In genomic region chr6:167291623-167292300, GRCh38 we compare ENCODE assay signal across 20 cellular contexts. TPM values are rescaled to one million over a fixed set of nuclear protein-coding genes. Genes with fewer than 3 reads are reported as not detected.
DNase-seq lines count a peak whose midpoint lies in the region; ATAC-seq lines count a peak whose summit lies in the region.
"Had no signal": no experiment of that assay in that cellular context is flagged by ENCODE, and none has a peak within 500 bp of the region (broad histone marks: within the 10 kb centered on the region; RNA-seq: fewer than 3 reads in every experiment).

No MANE protein-coding gene starts in this region.

- H3K36me3 Mint-ChIP-seq in activated T-cell treated with anti-CD3 and anti-CD28 coated beads, Interleukin-2, amount 50 U/mL, for 72 hours (ENCODE audit: insufficient read depth in 2 of 2), result no peaks in the 10 kb centered on the region
- H3K36me3 Mint-ChIP-seq: CD4-positive, CD25-positive, alpha-beta regulatory T cell had no signal

- no peak overlapping the region for H3K4me3 Mint-ChIP-seq in activated T-cell treated with anti-CD3 and anti-CD28 coated beads, Interleukin-2, amount 50 U/mL, for 72 hours
- H3K4me3 Mint-ChIP-seq: CD4-positive, CD25-positive, alpha-beta regulatory T cell had no signal

- DNase-seq in astrocyte of the hippocampus (ENCODE audit: low read depth, low spot score) (peak; percentile 53), islet precursor cell (peak; percentile 67), mesenteric fat pad (ENCODE audit: low spot score) (peak; percentile 41), D341Med (ENCODE audit: low spot score) (no peak)
- no peak for DNase-seq in activated T-cell treated with anti-CD3 and anti-CD28 coated beads, Interleukin-2, amount 50 U/mL, for 72 hours
- DNase-seq: CD4-positive, CD25-positive, alpha-beta regulatory T cell; DMS79; GOT3; NCI-H1092 treated with DMSO at 0.1 percent for 48 hours; NCI-H1436 treated with DMSO at 0.1 percent for 48 hours; NCI-H1930; NCI-H2227 treated with DMSO at 0.1 percent for 48 hours; NCI-H510A treated with DMSO at 0.1 percent for 48 hours; NCI-H774; SJCRH30; T-helper 1 cell had no signal

- H3K27ac Mint-ChIP-seq in activated T-cell treated with anti-CD3 and anti-CD28 coated beads, Interleukin-2, amount 50 U/mL, for 72 hours, result no peak overlapping the region
- H3K27ac Mint-ChIP-seq: CD4-positive, CD25-positive, alpha-beta regulatory T cell had no signal

- H3K9me3 Mint-ChIP-seq in activated T-cell treated with anti-CD3 and anti-CD28 coated beads, Interleukin-2, amount 50 U/mL, for 72 hours, result no peaks in the 10 kb centered on the region
- H3K9me3 Mint-ChIP-seq: CD4-positive, CD25-positive, alpha-beta regulatory T cell had no signal

- H3K4me1 Mint-ChIP-seq in activated T-cell treated with anti-CD3 and anti-CD28 coated beads, Interleukin-2, amount 50 U/mL, for 72 hours (ENCODE audit: low read depth), result peaks cover 3% of the 10 kb centered on the region
- H3K4me1 Mint-ChIP-seq: CD4-positive, CD25-positive, alpha-beta regulatory T cell had no signal

- no peak for ATAC-seq in HG03378 (IDR thresholded peaks at IDR 0.05; ENCODE audit: unreplicated experiment)
- no peak for ATAC-seq in activated T-cell treated with anti-CD3 and anti-CD28 coated beads, Interleukin-2, amount 50 U/mL, for 72 hours (replicated peaks in 1 of 2)
- ATAC-seq in HG03460 (IDR thresholded peaks at IDR 0.05; ENCODE audit: unreplicated experiment), result no peak
- ATAC-seq: Panc1 had no signal

- peaks cover 13% of the 10 kb centered on the region for H3K27me3 Mint-ChIP-seq in activated T-cell treated with anti-CD3 and anti-CD28 coated beads, Interleukin-2, amount 50 U/mL, for 72 hours (ENCODE audit: low read depth)
- H3K27me3 Mint-ChIP-seq: CD4-positive, CD25-positive, alpha-beta regulatory T cell had no signal

RNA-seq across cellular contexts. Expression of gene UNC93A, which starts 0.6 kb away (rescaled TPM):
- total RNA-seq in mesenteric fat pad, result not detected
- total RNA-seq in activated T-cell treated with anti-CD3 and anti-CD28 coated beads, Interleukin-2, amount 50 U/mL, for 72 hours, result not detected
- total RNA-seq: A673; CD4-positive, CD25-positive, alpha-beta regulatory T cell; SJCRH30 had no signal

RNA-seq across cellular contexts. Expression of gene TTLL2, which starts 33.1 kb away (rescaled TPM):
- not detected for total RNA-seq in mesenteric fat pad
- not detected for total RNA-seq in activated T-cell treated with anti-CD3 and anti-CD28 coated beads, Interleukin-2, amount 50 U/mL, for 72 hours
- total RNA-seq: A673; CD4-positive, CD25-positive, alpha-beta regulatory T cell; SJCRH30 had no signal

Comparison
In these comparisons a context has a peak if more than half of its experiments do, and no peak if none do; other contexts are left out.
1. DNase-seq: peak in astrocyte of the hippocampus (single experiment), islet precursor cell (single experiment) and mesenteric fat pad (single experiment); none in activated T-cell treated with anti-CD3 and anti-CD28 coated beads, Interleukin-2, amount 50 U/mL, for 72 hours (0 of 2) and D341Med (single experiment).